ENCODE assay signal across 1 cellular context in the genomic region with DNA sequence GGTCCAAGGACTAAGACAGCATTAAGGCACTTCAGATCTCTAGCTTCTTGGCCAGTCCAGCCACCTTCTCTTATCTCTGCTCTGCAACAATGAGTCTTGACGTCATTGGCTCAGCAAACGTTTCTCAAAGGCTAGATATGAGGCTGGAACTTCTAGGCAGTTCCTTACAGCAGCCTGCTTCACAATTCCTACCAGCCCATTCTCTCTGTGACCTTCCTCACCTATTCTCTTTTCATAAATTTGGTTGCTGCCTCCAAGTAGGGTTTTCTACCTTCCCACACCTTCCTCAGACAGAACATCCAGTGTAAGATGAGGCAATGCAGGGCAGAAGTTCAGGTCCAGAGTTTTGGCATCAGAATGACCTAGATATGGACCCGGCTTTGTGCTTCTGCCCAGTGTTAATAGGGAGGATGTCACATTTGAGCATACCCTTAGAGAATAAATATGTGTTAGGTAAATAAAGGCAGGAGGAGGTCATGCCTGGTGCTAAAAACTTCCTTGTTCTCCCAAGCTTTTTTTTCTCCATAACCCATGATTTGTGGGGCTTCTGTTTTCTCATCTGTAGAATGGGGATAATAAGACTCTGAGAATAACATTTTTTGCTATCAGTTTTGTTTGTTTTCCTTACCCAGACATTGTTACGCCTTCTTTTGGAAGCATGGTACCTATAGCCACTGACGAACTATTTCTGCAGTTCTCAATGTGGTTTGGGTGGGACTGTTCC.
TF ChIP-seq lines count a peak whose summit lies in the region.

No MANE protein-coding gene starts in this region.

TF ChIP-seq in K562, 482 proteins besides CTCF, POLR2A, EP300 and RAD21 (continued from another document and continues in another):
- TF ChIP-seq, protein P1, sequence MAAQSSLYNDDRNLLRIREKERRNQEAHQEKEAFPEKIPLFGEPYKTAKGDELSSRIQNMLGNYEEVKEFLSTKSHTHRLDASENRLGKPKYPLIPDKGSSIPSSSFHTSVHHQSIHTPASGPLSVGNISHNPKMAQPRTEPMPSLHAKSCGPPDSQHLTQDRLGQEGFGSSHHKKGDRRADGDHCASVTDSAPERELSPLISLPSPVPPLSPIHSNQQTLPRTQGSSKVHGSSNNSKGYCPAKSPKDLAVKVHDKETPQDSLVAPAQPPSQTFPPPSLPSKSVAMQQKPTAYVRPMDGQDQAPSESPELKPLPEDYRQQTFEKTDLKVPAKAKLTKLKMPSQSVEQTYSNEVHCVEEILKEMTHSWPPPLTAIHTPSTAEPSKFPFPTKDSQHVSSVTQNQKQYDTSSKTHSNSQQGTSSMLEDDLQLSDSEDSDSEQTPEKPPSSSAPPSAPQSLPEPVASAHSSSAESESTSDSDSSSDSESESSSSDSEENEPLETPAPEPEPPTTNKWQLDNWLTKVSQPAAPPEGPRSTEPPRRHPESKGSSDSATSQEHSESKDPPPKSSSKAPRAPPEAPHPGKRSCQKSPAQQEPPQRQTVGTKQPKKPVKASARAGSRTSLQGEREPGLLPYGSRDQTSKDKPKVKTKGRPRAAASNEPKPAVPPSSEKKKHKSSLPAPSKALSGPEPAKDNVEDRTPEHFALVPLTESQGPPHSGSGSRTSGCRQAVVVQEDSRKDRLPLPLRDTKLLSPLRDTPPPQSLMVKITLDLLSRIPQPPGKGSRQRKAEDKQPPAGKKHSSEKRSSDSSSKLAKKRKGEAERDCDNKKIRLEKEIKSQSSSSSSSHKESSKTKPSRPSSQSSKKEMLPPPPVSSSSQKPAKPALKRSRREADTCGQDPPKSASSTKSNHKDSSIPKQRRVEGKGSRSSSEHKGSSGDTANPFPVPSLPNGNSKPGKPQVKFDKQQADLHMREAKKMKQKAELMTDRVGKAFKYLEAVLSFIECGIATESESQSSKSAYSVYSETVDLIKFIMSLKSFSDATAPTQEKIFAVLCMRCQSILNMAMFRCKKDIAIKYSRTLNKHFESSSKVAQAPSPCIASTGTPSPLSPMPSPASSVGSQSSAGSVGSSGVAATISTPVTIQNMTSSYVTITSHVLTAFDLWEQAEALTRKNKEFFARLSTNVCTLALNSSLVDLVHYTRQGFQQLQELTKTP (IDR thresholded peaks at IDR 0.05; ENCODE audit: low read depth in 1 of 2, partially characterized antibody in 2 of 2), result peak in 1 of 2 experiments; percentile 66
- no peak for TF ChIP-seq TOE1 (IDR thresholded peaks at IDR 0.05; ENCODE audit: borderline replicate concordance)
- TF ChIP-seq TOE1 (CRISPR knock-in tag; IDR thresholded peaks at IDR 0.05; ENCODE audit: borderline replicate concordance, low read depth), result no peak
- TF ChIP-seq MYC (IDR thresholded peaks at IDR 0.05; ENCODE audit: low read depth, low read length), result peak; percentile 64; the same call in 1 of the 2 replicates
- TF ChIP-seq MYC (CRISPR knock-in tag; IDR thresholded peaks at IDR 0.05; ENCODE audit: borderline replicate concordance, low read depth), result no peak
- no peak for TF ChIP-seq MED1 (CRISPR knock-in tag; IDR thresholded peaks at IDR 0.05; ENCODE audit: borderline replicate concordance)
- TF ChIP-seq ZNF561 (CRISPR knock-in tag; conservative IDR thresholded peaks at IDR 0.05), result no peak
- TF ChIP-seq PML (IDR thresholded peaks at IDR 0.05; ENCODE audit: low read length), result peak; percentile 90
- TF ChIP-seq, protein P2, sequence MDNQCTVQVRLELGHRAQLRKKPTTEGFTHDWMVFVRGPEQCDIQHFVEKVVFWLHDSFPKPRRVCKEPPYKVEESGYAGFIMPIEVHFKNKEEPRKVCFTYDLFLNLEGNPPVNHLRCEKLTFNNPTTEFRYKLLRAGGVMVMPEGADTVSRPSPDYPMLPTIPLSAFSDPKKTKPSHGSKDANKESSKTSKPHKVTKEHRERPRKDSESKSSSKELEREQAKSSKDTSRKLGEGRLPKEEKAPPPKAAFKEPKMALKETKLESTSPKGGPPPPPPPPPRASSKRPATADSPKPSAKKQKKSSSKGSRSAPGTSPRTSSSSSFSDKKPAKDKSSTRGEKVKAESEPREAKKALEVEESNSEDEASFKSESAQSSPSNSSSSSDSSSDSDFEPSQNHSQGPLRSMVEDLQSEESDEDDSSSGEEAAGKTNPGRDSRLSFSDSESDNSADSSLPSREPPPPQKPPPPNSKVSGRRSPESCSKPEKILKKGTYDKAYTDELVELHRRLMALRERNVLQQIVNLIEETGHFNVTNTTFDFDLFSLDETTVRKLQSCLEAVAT (IDR thresholded peaks at IDR 0.05), result peak in 1 of 2 experiments; percentile 90; a peak in 2 of 4 replicates
- peak; percentile 23; the same call in 1 of the 2 replicates for TF ChIP-seq GATAD2B (IDR thresholded peaks at IDR 0.05; ENCODE audit: borderline replicate concordance)
- peak; percentile 82 for TF ChIP-seq POLR2AphosphoS5 (IDR thresholded peaks at IDR 0.05; ENCODE audit: control insufficient read depth, insufficient read depth, low read depth, low read length)
- TF ChIP-seq ZNF764 (CRISPR knock-in tag; IDR thresholded peaks at IDR 0.05; ENCODE audit: low read depth), result no peak
- TF ChIP-seq SAFB2 (IDR thresholded peaks at IDR 0.05; ENCODE audit: borderline replicate concordance, low read depth, low read length, severe bottlenecking), result no peak
- TF ChIP-seq TCF7 (IDR thresholded peaks at IDR 0.05; ENCODE audit: borderline replicate concordance), result peak; percentile 74; the same call in 1 of the 2 replicates
- TF ChIP-seq NFRKB (IDR thresholded peaks at IDR 0.05; ENCODE audit: low read depth), result peak; percentile 83
- peak; percentile 78 for TF ChIP-seq NBN (IDR thresholded peaks at IDR 0.05; ENCODE audit: low read depth)
- peak; percentile 94 for TF ChIP-seq SMARCA4 (IDR thresholded peaks at IDR 0.05)
- TF ChIP-seq, protein P3, sequence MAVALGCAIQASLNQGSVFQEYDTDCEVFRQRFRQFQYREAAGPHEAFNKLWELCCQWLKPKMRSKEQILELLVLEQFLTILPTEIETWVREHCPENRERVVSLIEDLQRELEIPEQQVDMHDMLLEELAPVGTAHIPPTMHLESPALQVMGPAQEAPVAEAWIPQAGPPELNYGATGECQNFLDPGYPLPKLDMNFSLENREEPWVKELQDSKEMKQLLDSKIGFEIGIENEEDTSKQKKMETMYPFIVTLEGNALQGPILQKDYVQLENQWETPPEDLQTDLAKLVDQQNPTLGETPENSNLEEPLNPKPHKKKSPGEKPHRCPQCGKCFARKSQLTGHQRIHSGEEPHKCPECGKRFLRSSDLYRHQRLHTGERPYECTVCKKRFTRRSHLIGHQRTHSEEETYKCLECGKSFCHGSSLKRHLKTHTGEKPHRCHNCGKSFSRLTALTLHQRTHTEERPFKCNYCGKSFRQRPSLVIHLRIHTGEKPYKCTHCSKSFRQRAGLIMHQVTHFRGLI (CRISPR knock-in tag; IDR thresholded peaks at IDR 0.05), result 0 out of 2 replicates have a peak, but pooled peaks have one; percentile 6
- no peak for TF ChIP-seq ZNF282 (CRISPR knock-in tag; IDR thresholded peaks at IDR 0.05)
- TF ChIP-seq ESRRA (IDR thresholded peaks at IDR 0.05; ENCODE audit: borderline replicate concordance, low read depth), result peak; percentile 56; the same call in 1 of the 2 replicates
- TF ChIP-seq TAL1 (IDR thresholded peaks at IDR 0.05), result peak; percentile 89
- TF ChIP-seq, protein P4, sequence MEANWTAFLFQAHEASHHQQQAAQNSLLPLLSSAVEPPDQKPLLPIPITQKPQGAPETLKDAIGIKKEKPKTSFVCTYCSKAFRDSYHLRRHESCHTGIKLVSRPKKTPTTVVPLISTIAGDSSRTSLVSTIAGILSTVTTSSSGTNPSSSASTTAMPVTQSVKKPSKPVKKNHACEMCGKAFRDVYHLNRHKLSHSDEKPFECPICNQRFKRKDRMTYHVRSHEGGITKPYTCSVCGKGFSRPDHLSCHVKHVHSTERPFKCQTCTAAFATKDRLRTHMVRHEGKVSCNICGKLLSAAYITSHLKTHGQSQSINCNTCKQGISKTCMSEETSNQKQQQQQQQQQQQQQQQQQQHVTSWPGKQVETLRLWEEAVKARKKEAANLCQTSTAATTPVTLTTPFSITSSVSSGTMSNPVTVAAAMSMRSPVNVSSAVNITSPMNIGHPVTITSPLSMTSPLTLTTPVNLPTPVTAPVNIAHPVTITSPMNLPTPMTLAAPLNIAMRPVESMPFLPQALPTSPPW (CRISPR knock-in tag; IDR thresholded peaks at IDR 0.05), result 0 out of 2 replicates have a peak, but pooled peaks have one; percentile 31
- TF ChIP-seq KLF6 (CRISPR knock-in tag; IDR thresholded peaks at IDR 0.05; ENCODE audit: borderline replicate concordance), result peak; percentile 67; the same call in 1 of the 2 replicates
- 0 out of 2 replicates have a peak, but pooled peaks have one; percentile 17 for TF ChIP-seq OTX1 (CRISPR knock-in tag; IDR thresholded peaks at IDR 0.05)
- TF ChIP-seq, protein P5, sequence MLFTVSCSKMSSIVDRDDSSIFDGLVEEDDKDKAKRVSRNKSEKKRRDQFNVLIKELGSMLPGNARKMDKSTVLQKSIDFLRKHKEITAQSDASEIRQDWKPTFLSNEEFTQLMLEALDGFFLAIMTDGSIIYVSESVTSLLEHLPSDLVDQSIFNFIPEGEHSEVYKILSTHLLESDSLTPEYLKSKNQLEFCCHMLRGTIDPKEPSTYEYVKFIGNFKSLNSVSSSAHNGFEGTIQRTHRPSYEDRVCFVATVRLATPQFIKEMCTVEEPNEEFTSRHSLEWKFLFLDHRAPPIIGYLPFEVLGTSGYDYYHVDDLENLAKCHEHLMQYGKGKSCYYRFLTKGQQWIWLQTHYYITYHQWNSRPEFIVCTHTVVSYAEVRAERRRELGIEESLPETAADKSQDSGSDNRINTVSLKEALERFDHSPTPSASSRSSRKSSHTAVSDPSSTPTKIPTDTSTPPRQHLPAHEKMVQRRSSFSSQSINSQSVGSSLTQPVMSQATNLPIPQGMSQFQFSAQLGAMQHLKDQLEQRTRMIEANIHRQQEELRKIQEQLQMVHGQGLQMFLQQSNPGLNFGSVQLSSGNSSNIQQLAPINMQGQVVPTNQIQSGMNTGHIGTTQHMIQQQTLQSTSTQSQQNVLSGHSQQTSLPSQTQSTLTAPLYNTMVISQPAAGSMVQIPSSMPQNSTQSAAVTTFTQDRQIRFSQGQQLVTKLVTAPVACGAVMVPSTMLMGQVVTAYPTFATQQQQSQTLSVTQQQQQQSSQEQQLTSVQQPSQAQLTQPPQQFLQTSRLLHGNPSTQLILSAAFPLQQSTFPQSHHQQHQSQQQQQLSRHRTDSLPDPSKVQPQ (CRISPR knock-in tag; IDR thresholded peaks at IDR 0.05; ENCODE audit: borderline replicate concordance), result peak; percentile 19; the same call in 1 of the 2 replicates
- peak in 1 of 2 experiments; percentile 64; a peak in 2 of 4 replicates for TF ChIP-seq ARNT (IDR thresholded peaks at IDR 0.05)
- TF ChIP-seq WHSC1 (IDR thresholded peaks at IDR 0.05; ENCODE audit: low read length), result no peak
- peak; percentile 92 for TF ChIP-seq MTA3 (IDR thresholded peaks at IDR 0.05; ENCODE audit: borderline replicate concordance)
- TF ChIP-seq TEAD1 (CRISPR knock-in tag; IDR thresholded peaks at IDR 0.05), result peak in 1 of 2 experiments; percentile 72; a peak in 1 of 4 replicates
- peak; percentile 36 for TF ChIP-seq TAF9B (IDR thresholded peaks at IDR 0.05; ENCODE audit: partially characterized antibody)
- peak in 1 of 2 experiments; percentile 71; a peak in 2 of 4 replicates for TF ChIP-seq HDAC1 (IDR thresholded peaks at IDR 0.05)
- TF ChIP-seq HDAC3 (IDR thresholded peaks at IDR 0.05; ENCODE audit: borderline replicate concordance, partially characterized antibody), result peak; percentile 72
- TF ChIP-seq, protein P6, sequence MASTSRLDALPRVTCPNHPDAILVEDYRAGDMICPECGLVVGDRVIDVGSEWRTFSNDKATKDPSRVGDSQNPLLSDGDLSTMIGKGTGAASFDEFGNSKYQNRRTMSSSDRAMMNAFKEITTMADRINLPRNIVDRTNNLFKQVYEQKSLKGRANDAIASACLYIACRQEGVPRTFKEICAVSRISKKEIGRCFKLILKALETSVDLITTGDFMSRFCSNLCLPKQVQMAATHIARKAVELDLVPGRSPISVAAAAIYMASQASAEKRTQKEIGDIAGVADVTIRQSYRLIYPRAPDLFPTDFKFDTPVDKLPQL (IDR thresholded peaks at IDR 0.05; ENCODE audit: extremely low read depth, insufficient read length), result no peak
- TF ChIP-seq ATF1 (CRISPR knock-in tag; IDR thresholded peaks at IDR 0.05), result no peak
- TF ChIP-seq ATF1 (tag; IDR thresholded peaks at IDR 0.05), result peak; percentile 96
- TF ChIP-seq CHD4 (IDR thresholded peaks at IDR 0.05; ENCODE audit: insufficient read depth, insufficient replicate concordance, low read depth, low read length, poor library complexity, severe bottlenecking), result no peak
- no peak for TF ChIP-seq NR2C2 (CRISPR knock-in tag; IDR thresholded peaks at IDR 0.05)
- peak; percentile 35 for TF ChIP-seq NR2C2 (tag; IDR thresholded peaks at IDR 0.05)
- peak; percentile 66; the same call in 1 of the 2 replicates for TF ChIP-seq MEF2D (tag; conservative IDR thresholded peaks at IDR 0.05; ENCODE audit: low read depth)
- TF ChIP-seq CXXC5 (CRISPR knock-in tag; IDR thresholded peaks at IDR 0.05), result peak; percentile 81
- no peak for TF ChIP-seq RBM39 (optimal IDR thresholded peaks at IDR 0.05; ENCODE audit: low read depth, low read length)
- peak; percentile 95 for TF ChIP-seq RNF2 (IDR thresholded peaks at IDR 0.05)
- TF ChIP-seq, protein P7, sequence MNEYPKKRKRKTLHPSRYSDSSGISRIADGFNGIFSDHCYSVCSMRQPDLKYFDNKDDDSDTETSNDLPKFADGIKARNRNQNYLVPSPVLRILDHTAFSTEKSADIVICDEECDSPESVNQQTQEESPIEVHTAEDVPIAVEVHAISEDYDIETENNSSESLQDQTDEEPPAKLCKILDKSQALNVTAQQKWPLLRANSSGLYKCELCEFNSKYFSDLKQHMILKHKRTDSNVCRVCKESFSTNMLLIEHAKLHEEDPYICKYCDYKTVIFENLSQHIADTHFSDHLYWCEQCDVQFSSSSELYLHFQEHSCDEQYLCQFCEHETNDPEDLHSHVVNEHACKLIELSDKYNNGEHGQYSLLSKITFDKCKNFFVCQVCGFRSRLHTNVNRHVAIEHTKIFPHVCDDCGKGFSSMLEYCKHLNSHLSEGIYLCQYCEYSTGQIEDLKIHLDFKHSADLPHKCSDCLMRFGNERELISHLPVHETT (CRISPR knock-in tag; conservative IDR thresholded peaks at IDR 0.05 in 1 of 2, IDR thresholded peaks at IDR 0.05 in 1 of 2), result peak in 1 of 2 experiments; percentile 73; a peak in 2 of 4 replicates
- TF ChIP-seq GATA2 (CRISPR knock-in tag; IDR thresholded peaks at IDR 0.05), result peak; percentile 76
- TF ChIP-seq, protein P8, sequence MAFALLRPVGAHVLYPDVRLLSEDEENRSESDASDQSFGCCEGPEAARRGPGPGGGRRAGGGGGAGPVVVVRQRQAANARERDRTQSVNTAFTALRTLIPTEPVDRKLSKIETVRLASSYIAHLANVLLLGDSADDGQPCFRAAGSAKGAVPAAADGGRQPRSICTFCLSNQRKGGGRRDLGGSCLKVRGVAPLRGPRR (CRISPR knock-in tag; IDR thresholded peaks at IDR 0.05), result no peak; the same call in 1 of the 2 replicates
- TF ChIP-seq RCOR1 (IDR thresholded peaks at IDR 0.05; ENCODE audit: borderline replicate concordance in 1 of 2, low read depth in 2 of 2, low read length in 2 of 2), result peak; percentile 24 to 88; a peak in 3 of 4 replicates
- TF ChIP-seq, protein P9, sequence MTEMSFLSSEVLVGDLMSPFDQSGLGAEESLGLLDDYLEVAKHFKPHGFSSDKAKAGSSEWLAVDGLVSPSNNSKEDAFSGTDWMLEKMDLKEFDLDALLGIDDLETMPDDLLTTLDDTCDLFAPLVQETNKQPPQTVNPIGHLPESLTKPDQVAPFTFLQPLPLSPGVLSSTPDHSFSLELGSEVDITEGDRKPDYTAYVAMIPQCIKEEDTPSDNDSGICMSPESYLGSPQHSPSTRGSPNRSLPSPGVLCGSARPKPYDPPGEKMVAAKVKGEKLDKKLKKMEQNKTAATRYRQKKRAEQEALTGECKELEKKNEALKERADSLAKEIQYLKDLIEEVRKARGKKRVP (CRISPR knock-in tag; IDR thresholded peaks at IDR 0.05), result 0 out of 2 replicates have a peak, but pooled peaks have one; percentile 54
